ENCODE assay signal across 1 cellular context in the genomic region with DNA sequence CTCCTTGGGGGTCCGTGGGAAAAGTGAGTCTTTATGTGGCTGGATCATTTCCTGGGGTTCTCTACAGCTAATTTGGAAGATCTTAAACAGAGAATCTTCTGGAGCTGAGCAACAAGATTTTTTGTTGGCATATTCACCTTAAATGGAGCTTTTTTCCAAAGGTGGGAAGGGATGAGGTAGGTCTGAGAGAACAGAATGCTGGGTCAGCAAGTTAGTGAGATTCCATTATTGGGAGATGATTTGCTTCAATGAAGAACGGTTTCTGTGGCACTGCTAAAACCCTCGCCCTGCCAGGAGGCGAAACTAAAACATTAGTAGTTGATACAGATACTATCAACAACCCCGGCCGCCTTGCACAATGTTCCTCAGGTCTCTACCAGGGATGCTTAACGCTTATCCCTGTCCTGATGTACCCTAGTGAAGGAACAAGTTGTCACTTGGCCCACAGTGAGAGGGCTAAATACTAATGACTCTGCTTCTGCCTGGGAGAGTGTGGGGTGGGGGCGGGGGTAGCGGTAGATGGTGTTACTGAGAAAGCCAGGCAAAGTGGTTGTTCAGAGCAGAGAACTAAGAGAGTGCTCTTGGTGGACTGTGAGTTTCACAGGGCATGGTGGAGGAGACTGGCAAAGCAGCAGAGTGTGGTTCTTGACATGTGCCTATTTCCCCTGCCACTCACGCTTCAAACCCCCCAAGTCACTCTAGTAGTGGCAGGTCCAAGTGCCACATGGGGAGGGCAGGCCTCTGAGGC.
TF ChIP-seq lines count a peak whose summit lies in the region.

No MANE protein-coding gene starts in this region.

TF ChIP-seq in K562, 482 proteins besides CTCF, POLR2A, EP300 and RAD21:
- TF ChIP-seq, protein P1, sequence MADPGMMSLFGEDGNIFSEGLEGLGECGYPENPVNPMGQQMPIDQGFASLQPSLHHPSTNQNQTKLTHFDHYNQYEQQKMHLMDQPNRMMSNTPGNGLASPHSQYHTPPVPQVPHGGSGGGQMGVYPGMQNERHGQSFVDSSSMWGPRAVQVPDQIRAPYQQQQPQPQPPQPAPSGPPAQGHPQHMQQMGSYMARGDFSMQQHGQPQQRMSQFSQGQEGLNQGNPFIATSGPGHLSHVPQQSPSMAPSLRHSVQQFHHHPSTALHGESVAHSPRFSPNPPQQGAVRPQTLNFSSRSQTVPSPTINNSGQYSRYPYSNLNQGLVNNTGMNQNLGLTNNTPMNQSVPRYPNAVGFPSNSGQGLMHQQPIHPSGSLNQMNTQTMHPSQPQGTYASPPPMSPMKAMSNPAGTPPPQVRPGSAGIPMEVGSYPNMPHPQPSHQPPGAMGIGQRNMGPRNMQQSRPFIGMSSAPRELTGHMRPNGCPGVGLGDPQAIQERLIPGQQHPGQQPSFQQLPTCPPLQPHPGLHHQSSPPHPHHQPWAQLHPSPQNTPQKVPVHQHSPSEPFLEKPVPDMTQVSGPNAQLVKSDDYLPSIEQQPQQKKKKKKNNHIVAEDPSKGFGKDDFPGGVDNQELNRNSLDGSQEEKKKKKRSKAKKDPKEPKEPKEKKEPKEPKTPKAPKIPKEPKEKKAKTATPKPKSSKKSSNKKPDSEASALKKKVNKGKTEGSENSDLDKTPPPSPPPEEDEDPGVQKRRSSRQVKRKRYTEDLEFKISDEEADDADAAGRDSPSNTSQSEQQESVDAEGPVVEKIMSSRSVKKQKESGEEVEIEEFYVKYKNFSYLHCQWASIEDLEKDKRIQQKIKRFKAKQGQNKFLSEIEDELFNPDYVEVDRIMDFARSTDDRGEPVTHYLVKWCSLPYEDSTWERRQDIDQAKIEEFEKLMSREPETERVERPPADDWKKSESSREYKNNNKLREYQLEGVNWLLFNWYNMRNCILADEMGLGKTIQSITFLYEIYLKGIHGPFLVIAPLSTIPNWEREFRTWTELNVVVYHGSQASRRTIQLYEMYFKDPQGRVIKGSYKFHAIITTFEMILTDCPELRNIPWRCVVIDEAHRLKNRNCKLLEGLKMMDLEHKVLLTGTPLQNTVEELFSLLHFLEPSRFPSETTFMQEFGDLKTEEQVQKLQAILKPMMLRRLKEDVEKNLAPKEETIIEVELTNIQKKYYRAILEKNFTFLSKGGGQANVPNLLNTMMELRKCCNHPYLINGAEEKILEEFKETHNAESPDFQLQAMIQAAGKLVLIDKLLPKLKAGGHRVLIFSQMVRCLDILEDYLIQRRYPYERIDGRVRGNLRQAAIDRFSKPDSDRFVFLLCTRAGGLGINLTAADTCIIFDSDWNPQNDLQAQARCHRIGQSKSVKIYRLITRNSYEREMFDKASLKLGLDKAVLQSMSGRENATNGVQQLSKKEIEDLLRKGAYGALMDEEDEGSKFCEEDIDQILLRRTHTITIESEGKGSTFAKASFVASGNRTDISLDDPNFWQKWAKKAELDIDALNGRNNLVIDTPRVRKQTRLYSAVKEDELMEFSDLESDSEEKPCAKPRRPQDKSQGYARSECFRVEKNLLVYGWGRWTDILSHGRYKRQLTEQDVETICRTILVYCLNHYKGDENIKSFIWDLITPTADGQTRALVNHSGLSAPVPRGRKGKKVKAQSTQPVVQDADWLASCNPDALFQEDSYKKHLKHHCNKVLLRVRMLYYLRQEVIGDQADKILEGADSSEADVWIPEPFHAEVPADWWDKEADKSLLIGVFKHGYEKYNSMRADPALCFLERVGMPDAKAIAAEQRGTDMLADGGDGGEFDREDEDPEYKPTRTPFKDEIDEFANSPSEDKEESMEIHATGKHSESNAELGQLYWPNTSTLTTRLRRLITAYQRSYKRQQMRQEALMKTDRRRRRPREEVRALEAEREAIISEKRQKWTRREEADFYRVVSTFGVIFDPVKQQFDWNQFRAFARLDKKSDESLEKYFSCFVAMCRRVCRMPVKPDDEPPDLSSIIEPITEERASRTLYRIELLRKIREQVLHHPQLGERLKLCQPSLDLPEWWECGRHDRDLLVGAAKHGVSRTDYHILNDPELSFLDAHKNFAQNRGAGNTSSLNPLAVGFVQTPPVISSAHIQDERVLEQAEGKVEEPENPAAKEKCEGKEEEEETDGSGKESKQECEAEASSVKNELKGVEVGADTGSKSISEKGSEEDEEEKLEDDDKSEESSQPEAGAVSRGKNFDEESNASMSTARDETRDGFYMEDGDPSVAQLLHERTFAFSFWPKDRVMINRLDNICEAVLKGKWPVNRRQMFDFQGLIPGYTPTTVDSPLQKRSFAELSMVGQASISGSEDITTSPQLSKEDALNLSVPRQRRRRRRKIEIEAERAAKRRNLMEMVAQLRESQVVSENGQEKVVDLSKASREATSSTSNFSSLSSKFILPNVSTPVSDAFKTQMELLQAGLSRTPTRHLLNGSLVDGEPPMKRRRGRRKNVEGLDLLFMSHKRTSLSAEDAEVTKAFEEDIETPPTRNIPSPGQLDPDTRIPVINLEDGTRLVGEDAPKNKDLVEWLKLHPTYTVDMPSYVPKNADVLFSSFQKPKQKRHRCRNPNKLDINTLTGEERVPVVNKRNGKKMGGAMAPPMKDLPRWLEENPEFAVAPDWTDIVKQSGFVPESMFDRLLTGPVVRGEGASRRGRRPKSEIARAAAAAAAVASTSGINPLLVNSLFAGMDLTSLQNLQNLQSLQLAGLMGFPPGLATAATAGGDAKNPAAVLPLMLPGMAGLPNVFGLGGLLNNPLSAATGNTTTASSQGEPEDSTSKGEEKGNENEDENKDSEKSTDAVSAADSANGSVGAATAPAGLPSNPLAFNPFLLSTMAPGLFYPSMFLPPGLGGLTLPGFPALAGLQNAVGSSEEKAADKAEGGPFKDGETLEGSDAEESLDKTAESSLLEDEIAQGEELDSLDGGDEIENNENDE (IDR thresholded peaks at IDR 0.05; ENCODE audit: low read depth, low read length) = no peak
- TF ChIP-seq ZNF57 (CRISPR knock-in tag; IDR thresholded peaks at IDR 0.05) (no peak), C11orf30 (IDR thresholded peaks at IDR 0.05; ENCODE audit: low read depth) (peak; percentile 80), MEF2D (tag; conservative IDR thresholded peaks at IDR 0.05; ENCODE audit: low read depth) (no peak), ZNF583 (CRISPR knock-in tag; IDR thresholded peaks at IDR 0.05) (no peak), ZNF316 (IDR thresholded peaks at IDR 0.05) (peak; percentile 79), MAFF (IDR thresholded peaks at IDR 0.05; ENCODE audit: low read length) (peak; percentile 22; the same call in 1 of the 2 replicates), MAFG (tag; conservative IDR thresholded peaks at IDR 0.05) (peak; percentile 41; the same call in 1 of the 2 replicates), ZNF79 (CRISPR knock-in tag; IDR thresholded peaks at IDR 0.05; ENCODE audit: low read depth) (no peak), MAFK (IDR thresholded peaks at IDR 0.05; ENCODE audit: low read length) (peak; percentile 29; the same call in 1 of the 2 replicates), RNF2 (IDR thresholded peaks at IDR 0.05) (no peak), STAT5A (IDR thresholded peaks at IDR 0.05; ENCODE audit: borderline replicate concordance, low read length) (no peak), NFIX (CRISPR knock-in tag; IDR thresholded peaks at IDR 0.05; ENCODE audit: low read depth) (no peak), BCL6 (CRISPR knock-in tag; IDR thresholded peaks at IDR 0.05) (no peak)
- TF ChIP-seq, protein P2, sequence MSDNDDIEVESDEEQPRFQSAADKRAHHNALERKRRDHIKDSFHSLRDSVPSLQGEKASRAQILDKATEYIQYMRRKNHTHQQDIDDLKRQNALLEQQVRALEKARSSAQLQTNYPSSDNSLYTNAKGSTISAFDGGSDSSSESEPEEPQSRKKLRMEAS (CRISPR knock-in tag; IDR thresholded peaks at IDR 0.05) = no peak
- TF ChIP-seq, protein P3, sequence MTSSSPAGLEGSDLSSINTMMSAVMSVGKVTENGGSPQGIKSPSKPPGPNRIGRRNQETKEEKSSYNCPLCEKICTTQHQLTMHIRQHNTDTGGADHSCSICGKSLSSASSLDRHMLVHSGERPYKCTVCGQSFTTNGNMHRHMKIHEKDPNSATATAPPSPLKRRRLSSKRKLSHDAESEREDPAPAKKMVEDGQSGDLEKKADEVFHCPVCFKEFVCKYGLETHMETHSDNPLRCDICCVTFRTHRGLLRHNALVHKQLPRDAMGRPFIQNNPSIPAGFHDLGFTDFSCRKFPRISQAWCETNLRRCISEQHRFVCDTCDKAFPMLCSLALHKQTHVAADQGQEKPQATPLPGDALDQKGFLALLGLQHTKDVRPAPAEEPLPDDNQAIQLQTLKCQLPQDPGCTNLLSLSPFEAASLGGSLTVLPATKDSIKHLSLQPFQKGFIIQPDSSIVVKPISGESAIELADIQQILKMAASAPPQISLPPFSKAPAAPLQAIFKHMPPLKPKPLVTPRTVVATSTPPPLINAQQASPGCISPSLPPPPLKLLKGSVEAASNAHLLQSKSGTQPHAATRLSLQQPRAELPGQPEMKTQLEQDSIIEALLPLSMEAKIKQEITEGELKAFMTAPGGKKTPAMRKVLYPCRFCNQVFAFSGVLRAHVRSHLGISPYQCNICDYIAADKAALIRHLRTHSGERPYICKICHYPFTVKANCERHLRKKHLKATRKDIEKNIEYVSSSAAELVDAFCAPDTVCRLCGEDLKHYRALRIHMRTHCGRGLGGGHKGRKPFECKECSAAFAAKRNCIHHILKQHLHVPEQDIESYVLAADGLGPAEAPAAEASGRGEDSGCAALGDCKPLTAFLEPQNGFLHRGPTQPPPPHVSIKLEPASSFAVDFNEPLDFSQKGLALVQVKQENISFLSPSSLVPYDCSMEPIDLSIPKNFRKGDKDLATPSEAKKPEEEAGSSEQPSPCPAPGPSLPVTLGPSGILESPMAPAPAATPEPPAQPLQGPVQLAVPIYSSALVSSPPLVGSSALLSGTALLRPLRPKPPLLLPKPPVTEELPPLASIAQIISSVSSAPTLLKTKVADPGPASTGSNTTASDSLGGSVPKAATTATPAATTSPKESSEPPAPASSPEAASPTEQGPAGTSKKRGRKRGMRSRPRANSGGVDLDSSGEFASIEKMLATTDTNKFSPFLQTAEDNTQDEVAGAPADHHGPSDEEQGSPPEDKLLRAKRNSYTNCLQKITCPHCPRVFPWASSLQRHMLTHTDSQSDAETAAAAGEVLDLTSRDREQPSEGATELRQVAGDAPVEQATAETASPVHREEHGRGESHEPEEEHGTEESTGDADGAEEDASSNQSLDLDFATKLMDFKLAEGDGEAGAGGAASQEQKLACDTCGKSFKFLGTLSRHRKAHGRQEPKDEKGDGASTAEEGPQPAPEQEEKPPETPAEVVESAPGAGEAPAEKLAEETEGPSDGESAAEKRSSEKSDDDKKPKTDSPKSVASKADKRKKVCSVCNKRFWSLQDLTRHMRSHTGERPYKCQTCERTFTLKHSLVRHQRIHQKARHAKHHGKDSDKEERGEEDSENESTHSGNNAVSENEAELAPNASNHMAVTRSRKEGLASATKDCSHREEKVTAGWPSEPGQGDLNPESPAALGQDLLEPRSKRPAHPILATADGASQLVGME (CRISPR knock-in tag; IDR thresholded peaks at IDR 0.05) = no peak
- TF ChIP-seq, protein P4, sequence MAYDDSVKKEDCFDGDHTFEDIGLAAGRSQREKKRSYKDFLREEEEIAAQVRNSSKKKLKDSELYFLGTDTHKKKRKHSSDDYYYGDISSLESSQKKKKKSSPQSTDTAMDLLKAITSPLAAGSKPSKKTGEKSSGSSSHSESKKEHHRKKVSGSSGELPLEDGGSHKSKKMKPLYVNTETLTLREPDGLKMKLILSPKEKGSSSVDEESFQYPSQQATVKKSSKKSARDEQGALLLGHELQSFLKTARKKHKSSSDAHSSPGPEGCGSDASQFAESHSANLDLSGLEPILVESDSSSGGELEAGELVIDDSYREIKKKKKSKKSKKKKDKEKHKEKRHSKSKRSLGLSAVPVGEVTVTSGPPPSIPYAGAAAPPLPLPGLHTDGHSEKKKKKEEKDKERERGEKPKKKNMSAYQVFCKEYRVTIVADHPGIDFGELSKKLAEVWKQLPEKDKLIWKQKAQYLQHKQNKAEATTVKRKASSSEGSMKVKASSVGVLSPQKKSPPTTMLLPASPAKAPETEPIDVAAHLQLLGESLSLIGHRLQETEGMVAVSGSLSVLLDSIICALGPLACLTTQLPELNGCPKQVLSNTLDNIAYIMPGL (CRISPR knock-in tag; IDR thresholded peaks at IDR 0.05) = no peak
- TF ChIP-seq, protein P5, sequence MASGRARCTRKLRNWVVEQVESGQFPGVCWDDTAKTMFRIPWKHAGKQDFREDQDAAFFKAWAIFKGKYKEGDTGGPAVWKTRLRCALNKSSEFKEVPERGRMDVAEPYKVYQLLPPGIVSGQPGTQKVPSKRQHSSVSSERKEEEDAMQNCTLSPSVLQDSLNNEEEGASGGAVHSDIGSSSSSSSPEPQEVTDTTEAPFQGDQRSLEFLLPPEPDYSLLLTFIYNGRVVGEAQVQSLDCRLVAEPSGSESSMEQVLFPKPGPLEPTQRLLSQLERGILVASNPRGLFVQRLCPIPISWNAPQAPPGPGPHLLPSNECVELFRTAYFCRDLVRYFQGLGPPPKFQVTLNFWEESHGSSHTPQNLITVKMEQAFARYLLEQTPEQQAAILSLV (tag; IDR thresholded peaks at IDR 0.05) = no peak
- TF ChIP-seq, protein P6, sequence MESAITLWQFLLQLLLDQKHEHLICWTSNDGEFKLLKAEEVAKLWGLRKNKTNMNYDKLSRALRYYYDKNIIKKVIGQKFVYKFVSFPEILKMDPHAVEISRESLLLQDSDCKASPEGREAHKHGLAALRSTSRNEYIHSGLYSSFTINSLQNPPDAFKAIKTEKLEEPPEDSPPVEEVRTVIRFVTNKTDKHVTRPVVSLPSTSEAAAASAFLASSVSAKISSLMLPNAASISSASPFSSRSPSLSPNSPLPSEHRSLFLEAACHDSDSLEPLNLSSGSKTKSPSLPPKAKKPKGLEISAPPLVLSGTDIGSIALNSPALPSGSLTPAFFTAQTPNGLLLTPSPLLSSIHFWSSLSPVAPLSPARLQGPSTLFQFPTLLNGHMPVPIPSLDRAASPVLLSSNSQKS (CRISPR knock-in tag; IDR thresholded peaks at IDR 0.05) = no peak
